21 cellular contexts compared by ENCODE assay signal in the genomic region with DNA sequence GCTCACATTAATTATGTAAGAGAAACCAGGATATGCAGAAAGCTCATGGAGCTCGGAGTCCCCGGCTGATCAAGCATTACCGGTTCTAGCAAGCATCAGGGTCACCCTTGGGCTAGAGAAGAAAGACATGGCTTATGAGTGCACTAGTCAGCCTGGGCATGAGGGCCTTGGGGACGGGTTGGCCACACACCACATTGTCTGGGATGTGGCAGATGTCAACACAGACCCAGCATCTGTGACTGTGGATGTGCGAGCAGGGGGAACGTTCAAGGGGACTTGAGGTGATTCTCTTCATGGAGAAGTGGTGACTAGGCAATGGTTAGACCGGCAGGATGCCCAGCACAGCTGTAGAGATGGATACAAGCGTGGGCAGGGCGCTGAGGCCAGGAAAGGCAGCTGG. TPM values are rescaled to one million over a fixed set of nuclear protein-coding genes. Genes with fewer than 3 reads are reported as not detected.
DNase-seq lines count a peak whose midpoint lies in the region; ATAC-seq and TF ChIP-seq lines count a peak whose summit lies in the region.
"Had no signal": no experiment of that assay in that cellular context is flagged by ENCODE, and none has a peak within 500 bp of the region (broad histone marks: within the 10 kb centered on the region; RNA-seq: fewer than 3 reads in every experiment).

No MANE protein-coding gene starts in this region.

- TF ChIP-seq EP300 in SK-N-SH (IDR thresholded peaks at IDR 0.05; ENCODE audit: borderline replicate concordance in 1 of 2, low read depth in 1 of 2, low read length in 1 of 2), result no peak

- ATAC-seq in SK-N-SH treated with all-trans-retinoic acid at 6 μM for 48 hours, result no peak
- no peak for ATAC-seq in T-helper 17 cell
- peak; percentile 70 for ATAC-seq in esophagus mucosa
- ATAC-seq in lower lobe of right lung, result no peak
- ATAC-seq: activated CD4-positive, alpha-beta T cell treated with anti-CD3 and anti-CD28 coated beads for 36 hours; activated CD8-positive, alpha-beta memory T cell treated with anti-CD3 and anti-CD28 coated beads, Interleukin-2, amount 10 ng/mL, durations not matched to agents 7 days and 5 days; left lobe of liver had no signal

- peak; percentile 50 for DNase-seq in SK-N-SH
- DNase-seq in T-helper 17 cell, result no peak
- DNase-seq in substantia nigra (lab: John Stamatoyannopoulos, UW), result no peak
- no peak for DNase-seq in lower lobe of right lung
- DNase-seq in globus pallidus (ENCODE audit: low spot score), result no peak
- no peak for DNase-seq in stimulated activated CD4-positive, alpha-beta T cell treated with anti-CD3 and anti-CD28 coated beads, Interleukin-4, amount 100 ng/mL, for 1 hour
- DNase-seq: activated CD4-positive, alpha-beta T cell treated with anti-CD3 and anti-CD28 coated beads for 36 hours; activated CD8-positive, alpha-beta memory T cell treated with anti-CD3 and anti-CD28 coated beads, Interleukin-2, amount 10 ng/mL, durations not matched to agents 7 days and 5 days; activated naive CD8-positive, alpha-beta T cell treated with anti-CD3 and anti-CD28 coated beads for 36 hours; midbrain; NCI-H1105 treated with DMSO at 0.1 percent for 48 hours; NCI-H2107; NCI-H526; nephron progenitor cell; stimulated activated CD4-positive, alpha-beta T cell treated with anti-CD3 and anti-CD28 coated beads, Interleukin-2, amount 100 ng/mL, for 48 hours had no signal

- intact Hi-C loops in lower lobe of right lung (cut with DNase I), result no loop called here

- WGBS in SK-N-SH (ENCODE audit: low lambda C conversion rate), result 92% methylated on average over 9 of the region's 9 CpGs

- H3K79me2 ChIP-seq in SK-N-SH (ENCODE audit: insufficient read depth), result no peaks in the 10 kb centered on the region

- H2AFZ ChIP-seq in SK-N-SH (ENCODE audit: low read depth), result no peak overlapping the region

- peaks cover 54 to 83% of the 10 kb centered on the region in 2 experiments for H3K36me3 ChIP-seq in SK-N-SH (replicated peaks in 1 of 2; ENCODE audit: control insufficient read depth in 1 of 2, insufficient read depth in 2 of 2, low read length in 1 of 2)
- H3K36me3 ChIP-seq in lower lobe of right lung, result peaks cover 100% of the 10 kb centered on the region

- H3K9me3 ChIP-seq in SK-N-SH (no peaks in the 10 kb centered on the region), T-helper 17 cell (ENCODE audit: control insufficient read depth, low read length, poor library complexity, severe bottlenecking) (no peaks in the 10 kb centered on the region), lower lobe of right lung (no peaks in the 10 kb centered on the region)
- H3K9me3 ChIP-seq: BLaER1 treated with 17β-estradiol and CSF1 and Interleukin-3, amounts not matched to agents 10 nM and 100 nM; stomach had no signal

- H3K27ac ChIP-seq in SK-N-SH (ENCODE audit: low read depth in 2 of 2, low read length in 1 of 2) (peak overlapping the region in 1 of 2 experiments; percentile 7; a peak in 1 of 4 replicates), substantia nigra (ENCODE audit: low read depth, low read length, poor library complexity, severe bottlenecking) (peak overlapping the region; percentile 33), lower lobe of right lung (no peak overlapping the region)
- H3K27ac ChIP-seq: BLaER1 treated with 17β-estradiol and CSF1 and Interleukin-3, amounts not matched to agents 10 nM and 100 nM had no signal

- no peaks in the 10 kb centered on the region for H3K27me3 Mint-ChIP-seq in T-helper 17 cell
- H3K27me3 Mint-ChIP-seq: activated CD4-positive, alpha-beta T cell treated with anti-CD3 and anti-CD28 coated beads for 36 hours; activated CD8-positive, alpha-beta memory T cell treated with anti-CD3 and anti-CD28 coated beads, Interleukin-2, amount 10 ng/mL, durations not matched to agents 7 days and 5 days; activated naive CD8-positive, alpha-beta T cell treated with anti-CD3 and anti-CD28 coated beads for 36 hours had no signal

- H3K4me1 ChIP-seq in SK-N-SH (ENCODE audit: control insufficient read depth in 1 of 2, insufficient read depth in 2 of 2, low read depth in 1 of 2, low read length in 1 of 2) (peaks cover 0 to 11% of the 10 kb centered on the region in 2 experiments; a peak in 1 of 4 replicates), lower lobe of right lung (peaks cover 4% of the 10 kb centered on the region)

- TF ChIP-seq CTCF in SK-N-SH (IDR thresholded peaks at IDR 0.05), result no peak
- TF ChIP-seq CTCF in lower lobe of right lung (IDR thresholded peaks at IDR 0.05), result no peak

- no peak overlapping the region for H3K4me3 Mint-ChIP-seq in T-helper 17 cell
- H3K4me3 Mint-ChIP-seq: activated CD4-positive, alpha-beta T cell treated with anti-CD3 and anti-CD28 coated beads for 36 hours; activated CD8-positive, alpha-beta memory T cell treated with anti-CD3 and anti-CD28 coated beads, Interleukin-2, amount 10 ng/mL, durations not matched to agents 7 days and 5 days; activated naive CD8-positive, alpha-beta T cell treated with anti-CD3 and anti-CD28 coated beads for 36 hours; nephron progenitor cell had no signal

- no peak overlapping the region for H3K9ac ChIP-seq in SK-N-SH
- H3K9ac ChIP-seq: BLaER1 treated with 17β-estradiol and CSF1 and Interleukin-3, amounts not matched to agents 10 nM and 100 nM had no signal

- CTCF ChIA-PET in SK-N-SH (lab: Yijun Ruan, JAX), result interaction anchor here (1.0 to 1.2 kb wide), 3 partner anchors 32 to 85 kb away, joined by 3 to 4 read pairs (median 3); partner anchors contain the start of gene PPIA

- TF ChIP-seq RAD21 in SK-N-SH (IDR thresholded peaks at IDR 0.05; ENCODE audit: low read length), result no peak

- POLR2A ChIA-PET in SK-N-SH (lab: Yijun Ruan, JAX), result no interaction called here

- H3K4me2 ChIP-seq in SK-N-SH, result no peak overlapping the region
- H3K4me2 ChIP-seq: BLaER1 treated with 17β-estradiol and CSF1 and Interleukin-3, amounts not matched to agents 10 nM and 100 nM; smooth muscle cell had no signal

- H3K4me3 ChIP-seq in SK-N-SH (ENCODE audit: low read depth in 2 of 2, low read length in 1 of 2) (no peak overlapping the region), lower lobe of right lung (no peak overlapping the region)
- H3K4me3 ChIP-seq: BLaER1 treated with 17β-estradiol and CSF1 and Interleukin-3, amounts not matched to agents 10 nM and 100 nM; smooth muscle cell; stomach had no signal

- no peaks in the 10 kb centered on the region for H3K4me1 Mint-ChIP-seq in T-helper 17 cell
- H3K4me1 Mint-ChIP-seq: activated CD8-positive, alpha-beta memory T cell treated with anti-CD3 and anti-CD28 coated beads, Interleukin-2, amount 10 ng/mL, durations not matched to agents 7 days and 5 days; activated naive CD8-positive, alpha-beta T cell treated with anti-CD3 and anti-CD28 coated beads for 36 hours had no signal

- H3K27ac Mint-ChIP-seq in T-helper 17 cell, result peak overlapping the region; percentile 53
- H3K27ac Mint-ChIP-seq: activated CD4-positive, alpha-beta T cell treated with anti-CD3 and anti-CD28 coated beads for 36 hours; activated CD8-positive, alpha-beta memory T cell treated with anti-CD3 and anti-CD28 coated beads, Interleukin-2, amount 10 ng/mL, durations not matched to agents 7 days and 5 days; activated naive CD8-positive, alpha-beta T cell treated with anti-CD3 and anti-CD28 coated beads for 36 hours; nephron progenitor cell had no signal

- H4K20me1 ChIP-seq in SK-N-SH (ENCODE audit: insufficient read depth), result no peaks in the 10 kb centered on the region

- H3K27me3 ChIP-seq in SK-N-SH (ENCODE audit: insufficient read depth) (no peaks in the 10 kb centered on the region), lower lobe of right lung (ENCODE audit: low read depth) (no peaks in the 10 kb centered on the region)
- H3K27me3 ChIP-seq: BLaER1 treated with 17β-estradiol and CSF1 and Interleukin-3, amounts not matched to agents 10 nM and 100 nM; stomach had no signal

- H3F3A ChIP-seq in SK-N-SH (replicated peaks; ENCODE audit: insufficient read depth), result no peaks in the 10 kb centered on the region

- peaks cover 3% of the 10 kb centered on the region for H3K36me3 Mint-ChIP-seq in T-helper 17 cell (ENCODE audit: low read depth)

- H3K9me2 ChIP-seq in SK-N-SH, result no peaks in the 10 kb centered on the region

TF ChIP-seq in SK-N-SH, 30 proteins besides CTCF, POLR2A, EP300 and RAD21:
- TF ChIP-seq MEF2A (IDR thresholded peaks at IDR 0.05; ENCODE audit: borderline replicate concordance, low read depth), result no peak
- TF ChIP-seq GABPA (IDR thresholded peaks at IDR 0.05; ENCODE audit: low read depth), result no peak
- no peak for TF ChIP-seq CHD2 (IDR thresholded peaks at IDR 0.05; ENCODE audit: low read length, partially characterized antibody)
- TF ChIP-seq FOXM1 (IDR thresholded peaks at IDR 0.05; ENCODE audit: low read depth), result no peak

TF ChIP-seq in SK-N-SH treated with all-trans-retinoic acid at 6 μM for 48 hours, 23 proteins besides CTCF, POLR2A, EP300 and RAD21 (continues in another document):
- TF ChIP-seq ZNF565 (CRISPR knock-in tag; conservative IDR thresholded peaks at IDR 0.05; ENCODE audit: low read depth) (no peak), ZNF8 (CRISPR knock-in tag; IDR thresholded peaks at IDR 0.05) (no peak), ZC3H10 (CRISPR knock-in tag; IDR thresholded peaks at IDR 0.05) (no peak), BACH2 (CRISPR knock-in tag; IDR thresholded peaks at IDR 0.05; ENCODE audit: borderline replicate concordance) (no peak), PPARA (CRISPR knock-in tag; IDR thresholded peaks at IDR 0.05; ENCODE audit: borderline replicate concordance) (no peak)

RNA-seq across cellular contexts. Expression of gene ZMIZ2, which starts 13.7 kb away (rescaled TPM):
- polyA plus RNA-seq in SK-N-SH (2012; rRNA removed), result 17.8 and 18.1 TPM in 2 replicates
- 4.0 and 7.0 TPM in 2 replicates for polyA plus RNA-seq in SK-N-SH (2012; cell fraction: cytosol; rRNA removed)
- 116 and 138 TPM in 2 replicates for polyA plus RNA-seq in SK-N-SH (2012; cell fraction: nucleus; rRNA removed)
- total RNA-seq in T-helper 17 cell (100 to 1,000 TPM; 117 to 171 TPM), esophagus mucosa (34.0 TPM), lower lobe of right lung (97.9 TPM)

RNA-seq across cellular contexts. Expression of gene PPIA, which starts 34.2 kb away (rescaled TPM):
- 6,239 and 6,267 TPM in 2 replicates for polyA plus RNA-seq in SK-N-SH (2012; rRNA removed)
- polyA plus RNA-seq in SK-N-SH (2012; cell fraction: cytosol; rRNA removed), result 7,289 and 8,124 TPM in 2 replicates
- 2,405 and 2,816 TPM in 2 replicates for polyA plus RNA-seq in SK-N-SH (2012; cell fraction: nucleus; rRNA removed)
- total RNA-seq in T-helper 17 cell, result 100 to 1,000 TPM; 691 to 692 TPM
- total RNA-seq in esophagus mucosa, result 2,087 TPM
- total RNA-seq in lower lobe of right lung, result 964 TPM
